In the genomic region with DNA sequence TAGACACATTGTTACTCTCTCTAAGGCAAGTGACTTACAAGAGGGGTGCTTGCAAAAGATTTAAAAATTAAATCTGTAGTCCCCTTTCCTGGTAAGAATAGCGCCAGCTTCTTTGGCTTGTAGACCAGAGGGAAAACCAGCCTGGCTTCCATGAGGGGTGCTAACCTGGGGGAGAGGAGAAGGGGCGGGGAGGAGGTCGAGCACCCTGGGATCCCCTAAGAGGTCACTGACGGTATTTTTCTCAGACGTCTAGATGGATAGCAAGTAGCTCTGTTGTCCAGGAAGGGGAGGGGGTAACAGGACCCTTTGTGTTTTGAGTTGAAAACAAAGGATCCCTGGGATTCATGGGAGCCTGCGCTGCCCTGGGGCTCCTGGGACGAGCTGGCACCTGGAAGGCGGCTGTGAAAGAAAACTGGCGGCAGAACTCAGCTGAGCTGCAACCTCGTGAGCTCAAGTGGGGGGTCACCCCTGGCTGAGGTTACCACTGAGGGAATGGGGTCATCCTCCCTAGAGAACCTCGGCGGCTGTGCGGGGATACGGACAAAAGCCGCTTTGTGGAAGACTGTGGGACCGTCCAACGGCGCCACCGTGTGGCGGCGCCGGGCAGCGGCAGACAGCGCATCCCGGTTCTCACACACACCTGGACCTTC, we compare ENCODE assay signal across 8 cellular contexts. TPM values are rescaled to one million over a fixed set of nuclear protein-coding genes. Genes with fewer than 3 reads are reported as not detected.
DNase-seq lines count a peak whose midpoint lies in the region; ATAC-seq and TF ChIP-seq lines count a peak whose summit lies in the region.

No MANE protein-coding gene starts in this region.

- peaks cover 17% of the 10 kb centered on the region for H3K4me1 ChIP-seq in fibroblast of lung (ENCODE audit: control insufficient read depth, extremely low read depth, insufficient read depth, low read length)

- H3K4me3 ChIP-seq in fibroblast of lung (replicated peaks in 1 of 4; ENCODE audit: control extremely low read depth in 1 of 4, insufficient read depth in 1 of 4, low read depth in 3 of 4, low read length in 4 of 4) = peak overlapping the region in 2 of 4 experiments; percentile 32 to 44

- H3K36me3 ChIP-seq in fibroblast of lung (ENCODE audit: control insufficient read depth, insufficient read depth, low read length) = no peaks in the 10 kb centered on the region

- ATAC-seq in GM19025 (IDR thresholded peaks at IDR 0.05; ENCODE audit: low read depth, unreplicated experiment) (peak; percentile 64), HG03280 (IDR thresholded peaks at IDR 0.05; ENCODE audit: unreplicated experiment) (peak; percentile 79)
- peak; percentile 55 to 59 for ATAC-seq in natural killer cell treated with Interleukin-12 subunit alpha and Interleukin-12 subunit beta and Interleukin-15 and Interleukin-18, amount 100 ng/mL, for 72 hours

- H3K36me3 Mint-ChIP-seq in natural killer cell treated with Interleukin-12 subunit alpha and Interleukin-12 subunit beta and Interleukin-15 and Interleukin-18, amount 100 ng/mL, for 72 hours = no peaks in the 10 kb centered on the region

- peaks cover 10% of the 10 kb centered on the region for H3K27me3 ChIP-seq in fibroblast of lung (ENCODE audit: control insufficient read depth, insufficient read depth, low read length)

- TF ChIP-seq CTCF in fibroblast of lung (conservative IDR thresholded peaks at IDR 0.05 in 1 of 2, IDR thresholded peaks at IDR 0.05 in 1 of 2; ENCODE audit: low read depth in 1 of 2, low read length in 2 of 2) = peak; percentile 95 to 97

- H2AFZ ChIP-seq in fibroblast of lung (ENCODE audit: low read length) = peak overlapping the region; percentile 67

- H3K9ac ChIP-seq in fibroblast of lung (ENCODE audit: insufficient read depth, low read length) = no peak overlapping the region

- H3K27me3 Mint-ChIP-seq in natural killer cell treated with Interleukin-12 subunit alpha and Interleukin-12 subunit beta and Interleukin-15 and Interleukin-18, amount 100 ng/mL, for 72 hours = peaks cover 46 to 66% of the 10 kb centered on the region in 2 donors

- DNase-seq in CD1c-positive myeloid dendritic cell (ENCODE audit: extremely low spot score) = peak; percentile 31
- peak; percentile 73 for DNase-seq in NCI-H69 (lab: John Stamatoyannopoulos, UW)
- DNase-seq in activated T-cell treated with anti-CD3 and anti-CD28 coated beads for 48 hours (ENCODE audit: low read depth) = peak; percentile 51
- DNase-seq in fibroblast of lung (ENCODE audit: low read depth in 2 of 2) = peak; percentile 40 to 51
- DNase-seq in natural killer cell treated with Interleukin-12 subunit alpha and Interleukin-12 subunit beta and Interleukin-15 and Interleukin-18, amount 100 ng/mL, for 72 hours (ENCODE audit: low spot score) = no peak
- DNase-seq in superior temporal gyrus (ENCODE audit: extremely low spot score) = peak; percentile 71

- peak overlapping the region; percentile 73 for H3K4me2 ChIP-seq in fibroblast of lung (ENCODE audit: extremely low read depth, insufficient read depth, low read length)

- H3K4me3 Mint-ChIP-seq in natural killer cell treated with Interleukin-12 subunit alpha and Interleukin-12 subunit beta and Interleukin-15 and Interleukin-18, amount 100 ng/mL, for 72 hours = no peak overlapping the region

- no peaks in the 10 kb centered on the region for H3K4me1 Mint-ChIP-seq in natural killer cell treated with Interleukin-12 subunit alpha and Interleukin-12 subunit beta and Interleukin-15 and Interleukin-18, amount 100 ng/mL, for 72 hours (ENCODE audit: low read depth in 2 of 2)

- no peaks in the 10 kb centered on the region for H4K20me1 ChIP-seq in fibroblast of lung (ENCODE audit: control insufficient read depth, extremely low read depth, insufficient read depth, low read length)

- no peaks in the 10 kb centered on the region for H3K9me3 ChIP-seq in fibroblast of lung (ENCODE audit: control insufficient read depth, insufficient read depth, low read depth, low read length)

- H3K79me2 ChIP-seq in fibroblast of lung (ENCODE audit: control insufficient read depth, insufficient read depth, low read length) = no peaks in the 10 kb centered on the region

- H3K27ac ChIP-seq in fibroblast of lung (ENCODE audit: insufficient read depth, low read length) = no peak overlapping the region

- no peak overlapping the region for H3K27ac Mint-ChIP-seq in natural killer cell treated with Interleukin-12 subunit alpha and Interleukin-12 subunit beta and Interleukin-15 and Interleukin-18, amount 100 ng/mL, for 72 hours

- no peaks in the 10 kb centered on the region for H3K9me3 Mint-ChIP-seq in natural killer cell treated with Interleukin-12 subunit alpha and Interleukin-12 subunit beta and Interleukin-15 and Interleukin-18, amount 100 ng/mL, for 72 hours

RNA-seq across cellular contexts. Expression of a gene that starts 37.8 kb away (rescaled TPM):
- 29.3 and 36.2 TPM in 2 replicates for total RNA-seq in fibroblast of lung
- polyA plus RNA-seq in fibroblast of lung = 39.3 and 48.0 TPM in 2 replicates
- 28.7 and 34.2 TPM in 2 replicates for polyA plus RNA-seq in fibroblast of lung (2012)
- polyA minus RNA-seq in fibroblast of lung (ENCODE audit: low replicate concordance) = 1.8 and 6.0 TPM in 2 replicates
- 10 to 100 TPM; 39.1 to 62.5 TPM for total RNA-seq in natural killer cell treated with Interleukin-12 subunit alpha and Interleukin-12 subunit beta and Interleukin-15 and Interleukin-18, amount 100 ng/mL, for 72 hours

RNA-seq across cellular contexts. Expression of a gene that starts 48.1 kb away (rescaled TPM):
- total RNA-seq in fibroblast of lung = 16.2 and 31.7 TPM in 2 replicates
- 10.0 and 22.8 TPM in 2 replicates for polyA plus RNA-seq in fibroblast of lung
- polyA plus RNA-seq in fibroblast of lung (2012) = 26.6 and 45.3 TPM in 2 replicates
- 54.7 and 80.7 TPM in 2 replicates for polyA minus RNA-seq in fibroblast of lung (ENCODE audit: low replicate concordance)
- not detected for total RNA-seq in natural killer cell treated with Interleukin-12 subunit alpha and Interleukin-12 subunit beta and Interleukin-15 and Interleukin-18, amount 100 ng/mL, for 72 hours

Comparison
In these comparisons a context has a peak if more than half of its experiments do, and no peak if none do; other contexts are left out.
1. RNA of a gene that starts 48.1 kb away (total RNA-seq): 16.2 to 31.7 TPM in fibroblast of lung; not detected in natural killer cell treated with Interleukin-12 subunit alpha and Interleukin-12 subunit beta and Interleukin-15 and Interleukin-18, amount 100 ng/mL, for 72 hours; every median in the first group is over 10 times any median in the second.
2. Peak in every context shown above with its lines, with median percentiles within 50 percentile points of each other: ATAC-seq.